ENCODE assay signal across 10 cellular contexts in genomic region chr2:20145497-20146193, GRCh38.
DNase-seq lines count a peak whose midpoint lies in the region; ATAC-seq, FAIRE-seq and TF ChIP-seq lines count a peak whose summit lies in the region.
"Had no signal": no experiment of that assay in that cellular context is flagged by ENCODE, and none has a peak within 500 bp of the region (broad histone marks: within the 10 kb centered on the region; RNA-seq: fewer than 3 reads in every experiment).

No MANE protein-coding gene starts in this region.

- no peak overlapping the region for H2BK5ac ChIP-seq in H1 (ENCODE audit: low read depth, low read length)

- no peak overlapping the region for H3K23ac ChIP-seq in H1 (ENCODE audit: insufficient read length)

- H3K9ac ChIP-seq in H1 (replicated peaks in 1 of 4; ENCODE audit: extremely low read depth in 1 of 4, low read depth in 3 of 4, low read length in 3 of 4) = no peak overlapping the region; a peak in 1 of 7 replicates

- WGBS in H1 (ENCODE audit: extremely low coverage in 1 of 2, insufficient coverage in 1 of 2, insufficient read length in 1 of 2, insufficient replicate concordance in 2 of 2, low coverage in 1 of 2, low lambda C conversion rate in 2 of 2, missing lambda C conversion rate in 1 of 2), 2 experiments = 76% methylated on average over 11 of the region's 11 CpGs; no CpG with 5 or more reads in 1 of the 2 experiments

- H3K14ac ChIP-seq in H1 (ENCODE audit: insufficient read length) = no peak overlapping the region

- H3K4ac ChIP-seq in H1 (replicated peaks; ENCODE audit: insufficient read length, low read depth, low read length) = no peak overlapping the region

- no peak overlapping the region for H3K56ac ChIP-seq in H1 (replicated peaks; ENCODE audit: insufficient read length, low read depth, low read length)

- H2BK12ac ChIP-seq in H1 (ENCODE audit: low read depth, low read length) = peak overlapping the region; percentile 29; the same call in 1 of the 2 replicates

- TF ChIP-seq CTCF in GM12865 (IDR thresholded peaks at IDR 0.05; ENCODE audit: insufficient read depth, low read depth, low read length, missing control alignments) (no peak), H1 (IDR thresholded peaks at IDR 0.05; ENCODE audit: control extremely low read depth in 1 of 3, insufficient read depth in 1 of 3, low read depth in 1 of 3, low read length in 3 of 3) (no peak)

- no peak for TF ChIP-seq EP300 in H1 (IDR thresholded peaks at IDR 0.05; ENCODE audit: borderline replicate concordance in 1 of 2, low read depth in 2 of 2, low read length in 2 of 2)

- no peak overlapping the region for H4K8ac ChIP-seq in H1 (ENCODE audit: extremely low read depth, insufficient read depth, low read length)

- no peak overlapping the region for H2BK120ac ChIP-seq in H1 (replicated peaks; ENCODE audit: low read depth, low read length)

- H3K4me1 ChIP-seq in H1 (replicated peaks in 1 of 4; ENCODE audit: control insufficient read depth in 3 of 4, insufficient read depth in 4 of 4, low read length in 3 of 4) = peaks cover 0 to 16% (median 9%) of the 10 kb centered on the region in 4 experiments; a peak in 6 of 7 replicates

- no peak overlapping the region for H3K18ac ChIP-seq in H1 (ENCODE audit: extremely low read depth, low read length)

- CTCF ChIA-PET in H1 (lab: Charles Lee; ENCODE audit: partially characterized antibody) = interaction anchor here (0.7 to 2.4 kb wide), 7 partner anchors 9 to 44 kb away, joined by 3 to 8 read pairs (median 3); no protein-coding TSS in a partner anchor

- no peak for FAIRE-seq in H1 (lab: Jason Lieb, UNC)
- FAIRE-seq: D721Med had no signal

- H3K27ac ChIP-seq in H1 (ENCODE audit: low read depth, low read length) (no peak overlapping the region), substantia nigra (ENCODE audit: low read depth, low read length, poor library complexity, severe bottlenecking) (no peak overlapping the region)
- H3K27ac ChIP-seq: SJCRH30 had no signal

- TF ChIP-seq RAD21 in H1 (IDR thresholded peaks at IDR 0.05 in 1 of 2, conservative IDR thresholded peaks at IDR 0.05 in 1 of 2; ENCODE audit: low read depth in 2 of 2, low read length in 2 of 2) = no peak

- H2AK5ac ChIP-seq in H1 (ENCODE audit: low read depth, low read length) = no peak overlapping the region

- no peak overlapping the region for H3K4me2 ChIP-seq in H1 (ENCODE audit: insufficient read depth in 1 of 2, low read depth in 2 of 2, low read length in 2 of 2)

- no peaks in the 10 kb centered on the region for H3K36me3 ChIP-seq in H1 (ENCODE audit: control insufficient read depth in 2 of 4, insufficient read depth in 4 of 4, low read length in 3 of 4)
- H3K36me3 ChIP-seq: SJCRH30 had no signal

- peak; percentile 83 for ATAC-seq in GM19351 (IDR thresholded peaks at IDR 0.05; ENCODE audit: unreplicated experiment)
- peak; percentile 87 for ATAC-seq in HG03045 (IDR thresholded peaks at IDR 0.05; ENCODE audit: unreplicated experiment)

- no peaks in the 10 kb centered on the region for H3K79me1 ChIP-seq in H1 (ENCODE audit: low read depth, low read length)

- no peaks in the 10 kb centered on the region for H3K9me3 ChIP-seq in H1 (ENCODE audit: insufficient read depth in 2 of 2, low read depth in 1 of 2, low read length in 1 of 2)
- H3K9me3 ChIP-seq: SJCRH30 had no signal

- no peaks in the 10 kb centered on the region for H3K27me3 ChIP-seq in H1 (replicated peaks in 1 of 4; ENCODE audit: control insufficient read depth in 3 of 4, extremely low read depth in 1 of 4, insufficient read depth in 3 of 4, low read length in 3 of 4)
- H3K27me3 ChIP-seq: SJCRH30 had no signal

- H4K5ac ChIP-seq in H1 (ENCODE audit: insufficient read length, low read depth, low read length) = no peak overlapping the region

- no peak overlapping the region for H4K91ac ChIP-seq in H1 (replicated peaks; ENCODE audit: insufficient read length, low read length)

- H2BK15ac ChIP-seq in H1 (ENCODE audit: low read length) = peak overlapping the region; percentile 53; the same call in 1 of the 2 replicates

- H2BK20ac ChIP-seq in H1 (ENCODE audit: low read length) = 0 out of 2 replicates have a peak overlapping the region, but pooled peaks have one; percentile 37

- POLR2A ChIA-PET in H1 (lab: Charles Lee; ENCODE audit: partially characterized antibody) = interaction anchor here (1.0 to 1.5 kb wide), 4 partner anchors 10 to 301 kb away, joined by 3 to 4 read pairs (median 3); partner anchors contain the start of genes RHOB and SDC1

- H3K4me3 ChIP-seq in GM12865 (ENCODE audit: low read depth, low read length) (no peak overlapping the region), H1 (ENCODE audit: extremely low read depth in 1 of 4, insufficient read depth in 2 of 4, low read depth in 3 of 4, low read length in 4 of 4) (no peak overlapping the region)
- H3K4me3 ChIP-seq: SJCRH30 had no signal

- DNase-seq in GM12865 (ENCODE audit: low read depth) (peak; percentile 79), H1 (ENCODE audit: low read depth in 1 of 2, low spot score in 2 of 2) (no peak), substantia nigra (lab: John Stamatoyannopoulos, UW) (no peak), T1000 (lab: John Stamatoyannopoulos, UW) (no peak), NCI-H1694 treated with DMSO at 0.1 percent for 48 hours (lab: John Stamatoyannopoulos, UW) (no peak)
- DNase-seq in stimulated activated CD4-positive, alpha-beta T cell treated with anti-CD3 and anti-CD28 coated beads, Interleukin-4, amount 100 ng/mL, for 4 hours = no peak
- DNase-seq: SJCRH30 had no signal

- H3K79me2 ChIP-seq in H1 (ENCODE audit: control insufficient read depth in 1 of 2, insufficient read depth in 2 of 2, low read length in 2 of 2) = no peaks in the 10 kb centered on the region

- H4K20me1 ChIP-seq in H1 (replicated peaks in 1 of 2; ENCODE audit: control insufficient read depth in 1 of 2, insufficient read depth in 2 of 2, low read length in 2 of 2) = no peaks in the 10 kb centered on the region

- H3K23me2 ChIP-seq in H1 (ENCODE audit: low read depth, low read length) = no peaks in the 10 kb centered on the region

- no peak for TF ChIP-seq POLR2A in H1 (IDR thresholded peaks at IDR 0.05; ENCODE audit: control extremely low read depth in 1 of 2, low read depth in 2 of 2, low read length in 2 of 2)

- H2AFZ ChIP-seq in H1 (ENCODE audit: low read length) = peak overlapping the region; percentile 48; the same call in 1 of the 2 replicates

TF ChIP-seq in H1, 55 proteins besides CTCF, POLR2A, EP300 and RAD21:
- TF ChIP-seq, protein P1, sequence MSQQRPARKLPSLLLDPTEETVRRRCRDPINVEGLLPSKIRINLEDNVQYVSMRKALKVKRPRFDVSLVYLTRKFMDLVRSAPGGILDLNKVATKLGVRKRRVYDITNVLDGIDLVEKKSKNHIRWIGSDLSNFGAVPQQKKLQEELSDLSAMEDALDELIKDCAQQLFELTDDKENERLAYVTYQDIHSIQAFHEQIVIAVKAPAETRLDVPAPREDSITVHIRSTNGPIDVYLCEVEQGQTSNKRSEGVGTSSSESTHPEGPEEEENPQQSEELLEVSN (IDR thresholded peaks at IDR 0.05) = peak; percentile 54
- TF ChIP-seq POU5F1 (IDR thresholded peaks at IDR 0.05; ENCODE audit: low read depth, low read length) = no peak
TF ChIP-seq in H1: peak in this region for 1.
